ENCODE assay signal across 8 cellular contexts in genomic region chr7:5421626-5422323, GRCh38. TPM values are rescaled to one million over a fixed set of nuclear protein-coding genes. Genes with fewer than 3 reads are reported as not detected.
DNase-seq lines count a peak whose midpoint lies in the region; ATAC-seq and TF ChIP-seq lines count a peak whose summit lies in the region.

No MANE protein-coding gene starts in this region.

- no peak overlapping the region for H3K27ac Mint-ChIP-seq in CD4-positive, alpha-beta T cell
- H3K27ac Mint-ChIP-seq in naive thymus-derived CD4-positive, alpha-beta T cell = peak overlapping the region in 1 of 9 donors; percentile 33

- CTCF ChIA-PET in CD4-positive, alpha-beta T cell (lab: Charles Lee) = interaction anchor here (0.6 to 1.2 kb wide), 2 partner anchors 25 to 138 kb away, joined by 3 to 4 read pairs; no protein-coding TSS in a partner anchor
- CTCF ChIA-PET in naive thymus-derived CD4-positive, alpha-beta T cell (lab: Charles Lee) = interaction anchor here (2.4 kb wide), 1 partner anchor 25 kb away, joined by 7 read pairs; no protein-coding TSS in a partner anchor

- H3K4me3 Mint-ChIP-seq in CD4-positive, alpha-beta T cell = peak overlapping the region; percentile 82
- peak overlapping the region; percentile 69 to 86 (median 74) for H3K4me3 Mint-ChIP-seq in naive thymus-derived CD4-positive, alpha-beta T cell

- H3K9me3 ChIP-seq in CD4-positive, alpha-beta T cell (ENCODE audit: control insufficient read depth, low read length) = no peaks in the 10 kb centered on the region
- no peaks in the 10 kb centered on the region for H3K9me3 ChIP-seq in naive thymus-derived CD4-positive, alpha-beta T cell (ENCODE audit: control insufficient read depth in 2 of 3, low read length in 3 of 3)

- ATAC-seq in CD4-positive, alpha-beta T cell (ENCODE audit: poor library complexity) = no peak
- no peak for ATAC-seq in naive thymus-derived CD4-positive, alpha-beta T cell
- no peak for ATAC-seq in HG03439 (IDR thresholded peaks at IDR 0.05; ENCODE audit: unreplicated experiment)
- ATAC-seq in HG02678 (IDR thresholded peaks at IDR 0.05; ENCODE audit: unreplicated experiment) = no peak

- H3K27me3 ChIP-seq in CD4-positive, alpha-beta T cell (ENCODE audit: control insufficient read depth, insufficient read depth, low read length) = peaks cover 88% of the 10 kb centered on the region
- peaks cover 31 to 73% of the 10 kb centered on the region in 2 donors for H3K27me3 ChIP-seq in naive thymus-derived CD4-positive, alpha-beta T cell (ENCODE audit: control insufficient read depth in 2 of 2, insufficient read depth in 2 of 2, low read length in 2 of 2)

- DNase-seq in CD4-positive, alpha-beta T cell = no peak
- DNase-seq in HK-2 (ENCODE audit: unreplicated experiment) (peak; percentile 44), fibroblast of mammary gland (ENCODE audit: low read depth) (peak; percentile 77), NK-92 (lab: John Stamatoyannopoulos, UW; ENCODE audit: unreplicated experiment) (no peak)
- peak in 1 of 9 donors; percentile 18 for DNase-seq in naive thymus-derived CD4-positive, alpha-beta T cell

- H3K4me3 ChIP-seq in fibroblast of mammary gland (ENCODE audit: control insufficient read depth, low read depth, low read length) = peak overlapping the region; percentile 72
- peak overlapping the region; percentile 64 for H3K4me3 ChIP-seq in naive thymus-derived CD4-positive, alpha-beta T cell (ENCODE audit: low read length)

- H3K4me1 ChIP-seq in naive thymus-derived CD4-positive, alpha-beta T cell (ENCODE audit: control insufficient read depth in 2 of 2, insufficient read depth in 2 of 2, low read length in 2 of 2) = peaks cover 38 to 60% of the 10 kb centered on the region in 2 donors

- no peaks in the 10 kb centered on the region for H3K9me3 Mint-ChIP-seq in CD4-positive, alpha-beta T cell
- peaks cover 0 to 2% (median 0%) of the 10 kb centered on the region in 11 donors for H3K9me3 Mint-ChIP-seq in naive thymus-derived CD4-positive, alpha-beta T cell

- H3K4me1 Mint-ChIP-seq in CD4-positive, alpha-beta T cell (ENCODE audit: low read depth) = peaks cover 58% of the 10 kb centered on the region
- H3K4me1 Mint-ChIP-seq in naive thymus-derived CD4-positive, alpha-beta T cell = peaks cover 27 to 55% (median 34%) of the 10 kb centered on the region in 7 donors

- H3K27ac ChIP-seq in CD4-positive, alpha-beta T cell (ENCODE audit: low read depth, low read length) = no peak overlapping the region
- H3K27ac ChIP-seq in VCaP = peak overlapping the region; percentile 100
- no peak overlapping the region for H3K27ac ChIP-seq in naive thymus-derived CD4-positive, alpha-beta T cell (ENCODE audit: low read depth, low read length)

- peaks cover 77% of the 10 kb centered on the region for H3K27me3 Mint-ChIP-seq in CD4-positive, alpha-beta T cell
- H3K27me3 Mint-ChIP-seq in naive thymus-derived CD4-positive, alpha-beta T cell = peaks cover 48 to 82% (median 62%) of the 10 kb centered on the region in 5 donors

- intact Hi-C loops in CD4-positive, alpha-beta T cell (cut with DNase I, micrococcal nuclease) = loop anchor here in 1 of 2 experiments (2.0 kb wide), 1 partner anchor 21 kb away; no protein-coding TSS in a partner anchor
- intact Hi-C loops in naive thymus-derived CD4-positive, alpha-beta T cell (cut with micrococcal nuclease) = loop anchor here (1.0 to 5.0 kb wide), 3 partner anchors 24 to 369 kb away; no protein-coding TSS in a partner anchor

- POLR2A ChIA-PET in CD4-positive, alpha-beta T cell (lab: Charles Lee) = interaction anchor here (0.6 to 3.6 kb wide), 6 partner anchors 22 to 342 kb away, joined by 3 to 25 read pairs (median 4); no protein-coding TSS in a partner anchor
- POLR2A ChIA-PET in naive thymus-derived CD4-positive, alpha-beta T cell (lab: Charles Lee) = interaction anchor here (1.1 to 2.5 kb wide), 3 partner anchors 16 to 106 kb away, joined by 3 to 12 read pairs (median 3); no protein-coding TSS in a partner anchor

- H3K36me3 Mint-ChIP-seq in CD4-positive, alpha-beta T cell (ENCODE audit: low read depth) = no peaks in the 10 kb centered on the region
- no peaks in the 10 kb centered on the region for H3K36me3 Mint-ChIP-seq in naive thymus-derived CD4-positive, alpha-beta T cell

- H3K36me3 ChIP-seq in naive thymus-derived CD4-positive, alpha-beta T cell (ENCODE audit: control insufficient read depth in 2 of 3, insufficient read depth in 3 of 3, low read length in 3 of 3) = no peaks in the 10 kb centered on the region

- no peak for TF ChIP-seq CTCF in CD4-positive, alpha-beta T cell (IDR thresholded peaks at IDR 0.05)
- TF ChIP-seq CTCF in VCaP (conservative IDR thresholded peaks at IDR 0.05) (no peak), fibroblast of mammary gland (conservative IDR thresholded peaks at IDR 0.05; ENCODE audit: control insufficient read depth, insufficient read depth, low read depth, low read length) (no peak)

RNA-seq across cellular contexts. Expression of gene TNRC18, which starts 1.9 kb away (rescaled TPM):
- 10 to 100 TPM; 69.9 TPM for total RNA-seq in CD4-positive, alpha-beta T cell
- 10 to 100 TPM; 34.2 to 83.7 (median 49.3) TPM for total RNA-seq in naive thymus-derived CD4-positive, alpha-beta T cell
- polyA plus RNA-seq in naive thymus-derived CD4-positive, alpha-beta T cell = under 1 TPM; 0.18 to 0.98 TPM

Comparison
In these comparisons a context has a peak if more than half of its experiments do, and no peak if none do; other contexts are left out.
1. DNase-seq: peak in HK-2 (single experiment) and fibroblast of mammary gland (single experiment); none in CD4-positive, alpha-beta T cell (0 of 10) and NK-92 (single experiment).